Comparison of ENCODE assay signal across 21 cellular contexts in genomic region chr19:2453431-2454025, GRCh38. TPM values are rescaled to one million over a fixed set of nuclear protein-coding genes. Genes with fewer than 3 reads are reported as not detected.
DNase-seq lines count a peak whose midpoint lies in the region; ATAC-seq and TF ChIP-seq lines count a peak whose summit lies in the region.
"Had no signal": no experiment of that assay in that cellular context is flagged by ENCODE, and none has a peak within 500 bp of the region (broad histone marks: within the 10 kb centered on the region; RNA-seq: fewer than 3 reads in every experiment).

No MANE protein-coding gene starts in this region.

- H3K14ac ChIP-seq in H9 (ENCODE audit: insufficient read depth, low read length) = no peak overlapping the region

- H3K27ac ChIP-seq in upper lobe of left lung (no peak overlapping the region), H9 (ENCODE audit: insufficient read length, low read depth, low read length) (no peak overlapping the region)
- H3K27ac ChIP-seq: HL-60, SJSA1 had no signal

- H3K23me2 ChIP-seq in H9 (ENCODE audit: insufficient read length, low read depth, low read length, poor library complexity, severe bottlenecking) = peaks cover 2% of the 10 kb centered on the region

- H2AFZ ChIP-seq in H9 (ENCODE audit: low read length) = no peak overlapping the region

- TF ChIP-seq CTCF in GM06990 (IDR thresholded peaks at IDR 0.05; ENCODE audit: insufficient read depth, low read length, poor library complexity, severe bottlenecking) (no peak), activated B cell treated with CpG ODN at 0.5 μM for 24 hours (IDR thresholded peaks at IDR 0.05) (no peak), nephron progenitor cell (IDR thresholded peaks at IDR 0.05) (no peak), upper lobe of left lung (IDR thresholded peaks at IDR 0.05) (no peak), H9 (conservative IDR thresholded peaks at IDR 0.05) (no peak)

- no peak overlapping the region for H2BK20ac ChIP-seq in H9 (ENCODE audit: low read depth, low read length, poor library complexity, severe bottlenecking)

- no peak for DNase-seq in T-helper 2 cell treated with Interferon-gamma antibody and Interleukin-4, amounts not matched to agents 5 μg/mL and 100 μg/mL, for 36 hours (ENCODE audit: low spot score)
- no peak for DNase-seq in T-helper 2 cell
- no peak for DNase-seq in GM06990 (ENCODE audit: extremely low read depth, insufficient read length)
- no peak for DNase-seq in activated B cell treated with CpG ODN at 0.5 μM for 24 hours
- no peak for DNase-seq in nephron progenitor cell
- DNase-seq in NOMO-1 treated with DMSO at 0.1 percent for 48 hours (lab: John Stamatoyannopoulos, UW; ENCODE audit: unreplicated experiment) = no peak
- no peak for DNase-seq in upper lobe of left lung
- DNase-seq in H9 = no peak
- DNase-seq: 8988T; activated CD4-positive, CD25-positive, alpha-beta regulatory T cell; activated CD8-positive, alpha-beta T cell treated with anti-CD3 and anti-CD28 coated beads, Interleukin-2, amount 10 ng/mL, durations not matched to agents 7 days and 5 days; activated naive CD8-positive, alpha-beta T cell treated with anti-CD3 and anti-CD28 coated beads for 36 hours; activated T-cell treated with anti-CD3 and anti-CD28 coated beads, Interleukin-2, amount 50 U/mL, for 24 hours; AML-193; mesenchymal stem cell; NCI-H146; NCI-H774; stimulated activated CD4-positive, alpha-beta T cell treated with anti-CD3 and anti-CD28 coated beads, Interleukin-4, amount 100 ng/mL, for 1 hour had no signal

- H2BK15ac ChIP-seq in H9 (ENCODE audit: low read depth, low read length) = no peak overlapping the region

- no peaks in the 10 kb centered on the region for H3K27me3 Mint-ChIP-seq in T-helper 2 cell treated with Interferon-gamma antibody and Interleukin-4, amounts not matched to agents 5 μg/mL and 100 μg/mL, for 36 hours (ENCODE audit: low read depth)
- H3K27me3 Mint-ChIP-seq in activated B cell treated with CpG ODN at 0.5 μM for 24 hours = no peaks in the 10 kb centered on the region
- no peaks in the 10 kb centered on the region for H3K27me3 Mint-ChIP-seq in nephron progenitor cell (ENCODE audit: low read depth, poor library complexity)
- no peaks in the 10 kb centered on the region for H3K27me3 Mint-ChIP-seq in H9 (ENCODE audit: low read depth)
- H3K27me3 Mint-ChIP-seq: activated naive CD8-positive, alpha-beta T cell treated with anti-CD3 and anti-CD28 coated beads for 36 hours; activated T-cell treated with anti-CD3 and anti-CD28 coated beads, Interleukin-2, amount 50 U/mL, for 24 hours had no signal

- H3K36me3 Mint-ChIP-seq in T-helper 2 cell treated with Interferon-gamma antibody and Interleukin-4, amounts not matched to agents 5 μg/mL and 100 μg/mL, for 36 hours (ENCODE audit: low read depth) = peaks cover 18% of the 10 kb centered on the region
- H3K36me3 Mint-ChIP-seq in activated B cell treated with CpG ODN at 0.5 μM for 24 hours (ENCODE audit: low read depth) (peaks cover 4% of the 10 kb centered on the region), nephron progenitor cell (ENCODE audit: low read depth) (peaks cover 6% of the 10 kb centered on the region), H9 (ENCODE audit: insufficient read depth in 1 of 3, low read depth in 3 of 3) (peaks cover 0 to 9% (median 5%) of the 10 kb centered on the region in 3 experiments; a peak in 5 of 7 replicates)

- H3K36me3 ChIP-seq in GM06990 (ENCODE audit: control insufficient read depth, insufficient read depth, low read length) (peaks cover 8% of the 10 kb centered on the region), upper lobe of left lung (peaks cover 0 to 5% (median 0%) of the 10 kb centered on the region in 4 donors)

- H3K23ac ChIP-seq in H9 (ENCODE audit: insufficient read length, low read depth, low read length) = no peak overlapping the region

- 92 to 100% methylated on average over 5 to 9 of the region's 19 CpGs for WGBS in upper lobe of left lung, 2 donors
- WGBS in H9 (ENCODE audit: extremely low coverage, insufficient read length, low lambda C conversion rate) = no CpG with 5 or more reads among the region's 19 CpGs

- H4K20me1 ChIP-seq in H9 (ENCODE audit: control insufficient read depth, insufficient read depth, insufficient read length) = no peaks in the 10 kb centered on the region

- H3K9me3 Mint-ChIP-seq in T-helper 2 cell treated with Interferon-gamma antibody and Interleukin-4, amounts not matched to agents 5 μg/mL and 100 μg/mL, for 36 hours = no peaks in the 10 kb centered on the region
- H3K9me3 Mint-ChIP-seq in activated B cell treated with CpG ODN at 0.5 μM for 24 hours (no peaks in the 10 kb centered on the region), nephron progenitor cell (no peaks in the 10 kb centered on the region), H9 (no peaks in the 10 kb centered on the region)
- H3K9me3 Mint-ChIP-seq: activated naive CD8-positive, alpha-beta T cell treated with anti-CD3 and anti-CD28 coated beads for 36 hours; activated T-cell treated with anti-CD3 and anti-CD28 coated beads, Interleukin-2, amount 50 U/mL, for 24 hours had no signal

- TF ChIP-seq EP300 in upper lobe of left lung (IDR thresholded peaks at IDR 0.05) = no peak

- H3K4me2 ChIP-seq in H9 (ENCODE audit: insufficient read depth, insufficient read length, low read length) = no peak overlapping the region
- H3K4me2 ChIP-seq: smooth muscle cell had no signal

- H3K4me1 ChIP-seq in upper lobe of left lung (peaks cover 9 to 23% (median 15%) of the 10 kb centered on the region in 4 donors), H9 (ENCODE audit: insufficient read depth, low read length) (no peaks in the 10 kb centered on the region; the same call in 1 of the 2 replicates)

- no peak overlapping the region for H4K91ac ChIP-seq in H9 (ENCODE audit: insufficient read length, low read depth, low read length)

- intact Hi-C loops in activated B cell treated with CpG ODN at 0.5 μM for 24 hours (cut with micrococcal nuclease) = no loop called here

- CTCF ChIA-PET in activated B cell treated with CpG ODN at 0.5 μM for 24 hours (lab: Charles Lee) = interaction anchor here (0.5 to 1.5 kb wide), 2 partner anchors 179 to 182 kb away, joined by 3 to 4 read pairs; no protein-coding TSS in a partner anchor

- no peak overlapping the region for H4K5ac ChIP-seq in H9 (ENCODE audit: insufficient read length, low read depth, low read length)

- H3K9me3 ChIP-seq in upper lobe of left lung = no peaks in the 10 kb centered on the region
- H3K9me3 ChIP-seq in H9 (ENCODE audit: control insufficient read depth, low read depth, low read length) = no peaks in the 10 kb centered on the region

- no peak overlapping the region for H3K27ac Mint-ChIP-seq in T-helper 2 cell treated with Interferon-gamma antibody and Interleukin-4, amounts not matched to agents 5 μg/mL and 100 μg/mL, for 36 hours
- H3K27ac Mint-ChIP-seq in activated B cell treated with CpG ODN at 0.5 μM for 24 hours (no peak overlapping the region), nephron progenitor cell (no peak overlapping the region), H9 (peak overlapping the region in 1 of 3 experiments; percentile 70; a peak in 1 of 7 replicates)
- H3K27ac Mint-ChIP-seq: activated naive CD8-positive, alpha-beta T cell treated with anti-CD3 and anti-CD28 coated beads for 36 hours; activated T-cell treated with anti-CD3 and anti-CD28 coated beads, Interleukin-2, amount 50 U/mL, for 24 hours had no signal

- H3K27me3 ChIP-seq in GM06990 (replicated peaks; ENCODE audit: control insufficient read depth, insufficient read depth, low read length) = no peaks in the 10 kb centered on the region
- H3K27me3 ChIP-seq in upper lobe of left lung = no peaks in the 10 kb centered on the region
- H3K27me3 ChIP-seq in H9 (ENCODE audit: insufficient read depth, low read length) = no peaks in the 10 kb centered on the region
- H3K27me3 ChIP-seq: SJSA1 had no signal

- H3K4me3 Mint-ChIP-seq in T-helper 2 cell treated with Interferon-gamma antibody and Interleukin-4, amounts not matched to agents 5 μg/mL and 100 μg/mL, for 36 hours = peak overlapping the region; percentile 40
- peak overlapping the region; percentile 19 for H3K4me3 Mint-ChIP-seq in activated B cell treated with CpG ODN at 0.5 μM for 24 hours
- H3K4me3 Mint-ChIP-seq in nephron progenitor cell = peak overlapping the region; percentile 85
- H3K4me3 Mint-ChIP-seq in H9 = peak overlapping the region in 1 of 2 experiments; percentile 23; a peak in 1 of 5 replicates
- H3K4me3 Mint-ChIP-seq: activated naive CD8-positive, alpha-beta T cell treated with anti-CD3 and anti-CD28 coated beads for 36 hours had no signal

- no peak overlapping the region for H3K18ac ChIP-seq in H9 (ENCODE audit: insufficient read length, low read depth, low read length)

- H3K4me3 ChIP-seq in GM06990 (replicated peaks; ENCODE audit: low read depth, low read length) = peak overlapping the region; percentile 38
- no peak overlapping the region for H3K4me3 ChIP-seq in upper lobe of left lung
- H3K4me3 ChIP-seq: smooth muscle cell had no signal

- no peak overlapping the region for H3K4ac ChIP-seq in H9 (ENCODE audit: low read depth, low read length)

- peaks cover 32% of the 10 kb centered on the region; the same call in 1 of the 2 replicates for H3K79me2 ChIP-seq in H9 (ENCODE audit: insufficient read depth, low read length)

- no peak overlapping the region for H2BK5ac ChIP-seq in H9 (ENCODE audit: insufficient read length, low read length)

- H2BK12ac ChIP-seq in H9 (ENCODE audit: insufficient read length, low read depth, low read length) = no peak overlapping the region

- no peak overlapping the region for H3K56ac ChIP-seq in H9 (ENCODE audit: insufficient read length, low read depth, low read length)

- no peak overlapping the region for H2AK5ac ChIP-seq in H9 (ENCODE audit: insufficient read length, low read length)

- TF ChIP-seq POLR2A in upper lobe of left lung (IDR thresholded peaks at IDR 0.05) = no peak

- H4K8ac ChIP-seq in H9 (replicated peaks; ENCODE audit: insufficient read length, low read depth, low read length) = no peak overlapping the region

- ATAC-seq in activated B cell treated with CpG ODN at 0.5 μM for 24 hours (ENCODE audit: low read depth) (no peak), upper lobe of left lung (ENCODE audit: low FRiP score in 2 of 2) (no peak)
- ATAC-seq: activated CD8-positive, alpha-beta T cell treated with anti-CD3 and anti-CD28 coated beads, Interleukin-2, amount 10 ng/mL, durations not matched to agents 7 days and 5 days had no signal

- no peak overlapping the region for H3K9ac ChIP-seq in H9 (ENCODE audit: extremely low read depth, insufficient read length, low read length)

- no peak overlapping the region for H3T11ph ChIP-seq in H9 (ENCODE audit: low read length)

- H3K4me1 Mint-ChIP-seq in T-helper 2 cell treated with Interferon-gamma antibody and Interleukin-4, amounts not matched to agents 5 μg/mL and 100 μg/mL, for 36 hours (ENCODE audit: low read depth) = peaks cover 8% of the 10 kb centered on the region
- H3K4me1 Mint-ChIP-seq in activated B cell treated with CpG ODN at 0.5 μM for 24 hours = peaks cover 30% of the 10 kb centered on the region
- peaks cover 18% of the 10 kb centered on the region for H3K4me1 Mint-ChIP-seq in nephron progenitor cell
- H3K4me1 Mint-ChIP-seq in H9 = peaks cover 8 to 22% of the 10 kb centered on the region in 2 experiments

- POLR2A ChIA-PET in activated B cell treated with CpG ODN at 0.5 μM for 24 hours (lab: Charles Lee) = interaction anchor here (1.9 kb wide), 1 partner anchor 9 kb away, joined by 4 read pairs; no protein-coding TSS in a partner anchor

- no peak overlapping the region for H2BK120ac ChIP-seq in H9 (ENCODE audit: low read depth, low read length, poor library complexity, severe bottlenecking)

- peaks cover 8% of the 10 kb centered on the region for H3K79me1 ChIP-seq in H9 (ENCODE audit: insufficient read depth, low read depth, low read length, poor library complexity, severe bottlenecking)

RNA-seq across cellular contexts. Expression of gene LMNB2, which starts 3.2 kb away (rescaled TPM):
- total RNA-seq in activated B cell treated with CpG ODN at 0.5 μM for 24 hours (36.4 and 39.2 TPM in 2 replicates), upper lobe of left lung (10 to 100 TPM; 15.7 to 49.7 (median 28.2) TPM), H9 (2021) (173 and 174 TPM in 2 replicates)

RNA-seq across cellular contexts. Expression of gene GADD45B, which starts 22.4 kb away (rescaled TPM):
- total RNA-seq in activated B cell treated with CpG ODN at 0.5 μM for 24 hours = 291 and 302 TPM in 2 replicates
- total RNA-seq in upper lobe of left lung = 100 to 1,000 TPM in 4 of 6 donors, 10 to 100 TPM in 2; 93.2 to 247 (median 139) TPM
- 13.5 and 16.2 TPM in 2 replicates for total RNA-seq in H9 (2021)

RNA-seq across cellular contexts. Expression of gene TIMM13, which starts 26.1 kb away (rescaled TPM):
- total RNA-seq in activated B cell treated with CpG ODN at 0.5 μM for 24 hours = 63.9 and 65.3 TPM in 2 replicates
- total RNA-seq in upper lobe of left lung = 10 to 100 TPM; 26.2 to 82.3 (median 40.0) TPM
- total RNA-seq in H9 (2021) = 214 and 219 TPM in 2 replicates
